ENCODE assay signal across 11 cellular contexts in the genomic region with DNA sequence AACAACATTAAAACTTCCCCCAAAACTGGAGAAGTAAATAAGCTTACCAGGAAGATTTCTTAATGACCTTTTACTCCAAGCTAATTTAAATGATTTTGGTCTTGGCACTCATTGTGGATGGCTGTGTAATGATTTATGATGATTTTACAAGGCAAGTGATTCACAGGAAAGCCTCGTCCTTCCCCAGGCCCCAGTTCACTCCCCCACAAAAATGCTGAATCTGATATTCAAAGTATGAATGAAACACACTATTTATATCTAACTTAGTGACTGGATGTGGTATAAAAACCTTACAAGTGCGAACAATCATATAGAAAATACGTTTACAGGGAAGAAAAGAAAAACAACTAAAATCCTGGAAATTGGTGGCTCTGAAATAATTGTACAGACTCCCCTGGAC. TPM values are rescaled to one million over a fixed set of nuclear protein-coding genes. Genes with fewer than 3 reads are reported as not detected.
DNase-seq lines count a peak whose midpoint lies in the region; TF ChIP-seq lines count a peak whose summit lies in the region.
"Had no signal": no experiment of that assay in that cellular context is flagged by ENCODE, and none has a peak within 500 bp of the region (broad histone marks: within the 10 kb centered on the region; RNA-seq: fewer than 3 reads in every experiment).

No MANE protein-coding gene starts in this region.

- peaks cover 5% of the 10 kb centered on the region; the same call in 1 of the 2 replicates for H3K9me3 ChIP-seq in AG04450 (ENCODE audit: control insufficient read depth, insufficient read depth, low read length)
- H3K9me3 ChIP-seq in CD8-positive, alpha-beta memory T cell (ENCODE audit: low read length) = no peaks in the 10 kb centered on the region

- TF ChIP-seq CTCF in AG04450 (IDR thresholded peaks at IDR 0.05; ENCODE audit: low read depth, low read length) (no peak), nephron (IDR thresholded peaks at IDR 0.05; ENCODE audit: unreplicated experiment in 3 of 3) (no peak), lower leg skin (IDR thresholded peaks at IDR 0.05) (no peak)

- no peak for TF ChIP-seq POLR2A in lower leg skin (IDR thresholded peaks at IDR 0.05)

- peak overlapping the region; percentile 48 to 96 (median 55) for H3K27ac Mint-ChIP-seq in nephron
- H3K27ac Mint-ChIP-seq in CD8-positive, alpha-beta memory T cell = no peak overlapping the region
- H3K27ac Mint-ChIP-seq: activated T-helper 1 cell treated with anti-CD3 and anti-CD28 coated beads, Interleukin-12 subunit alpha, Interleukin-12 subunit beta, Interleukin-2, Interleukin-4 antibody, amounts not matched to agents 30 ng/mL and 10 ng/mL and 1 ng/mL, durations not matched to agents 14 hours and 24 hours and 36 hours; T-helper 1 cell treated with Interleukin-12 subunit alpha and Interleukin-12 subunit beta and Interleukin-4 antibody, amounts not matched to agents 30 μg/mL and 1 μg/mL, for 36 hours had no signal

- H3K4me1 Mint-ChIP-seq in nephron = peaks cover 73% of the 10 kb centered on the region
- peaks cover 4 to 15% (median 11%) of the 10 kb centered on the region in 3 donors for H3K4me1 Mint-ChIP-seq in CD8-positive, alpha-beta memory T cell

- no peaks in the 10 kb centered on the region for H3K9me3 Mint-ChIP-seq in nephron
- H3K9me3 Mint-ChIP-seq in CD8-positive, alpha-beta memory T cell = no peaks in the 10 kb centered on the region
- H3K9me3 Mint-ChIP-seq: activated T-helper 1 cell treated with anti-CD3 and anti-CD28 coated beads, Interleukin-12 subunit alpha, Interleukin-12 subunit beta, Interleukin-2, Interleukin-4 antibody, amounts not matched to agents 30 ng/mL and 10 ng/mL and 1 ng/mL, durations not matched to agents 14 hours and 24 hours and 36 hours; T-helper 1 cell treated with Interleukin-12 subunit alpha and Interleukin-12 subunit beta and Interleukin-4 antibody, amounts not matched to agents 30 μg/mL and 1 μg/mL, for 36 hours had no signal

- intact Hi-C loops in lower leg skin (cut with DNase I; ENCODE audit: low total_unique reads) = no loop called here

- peak overlapping the region in 2 of 3 experiments; percentile 2 to 20 for H3K4me3 Mint-ChIP-seq in nephron
- no peak overlapping the region for H3K4me3 Mint-ChIP-seq in CD8-positive, alpha-beta memory T cell
- H3K4me3 Mint-ChIP-seq: activated T-helper 1 cell treated with anti-CD3 and anti-CD28 coated beads, Interleukin-12 subunit alpha, Interleukin-12 subunit beta, Interleukin-2, Interleukin-4 antibody, amounts not matched to agents 30 ng/mL and 10 ng/mL and 1 ng/mL, durations not matched to agents 14 hours and 24 hours and 36 hours; T-helper 1 cell treated with Interleukin-12 subunit alpha and Interleukin-12 subunit beta and Interleukin-4 antibody, amounts not matched to agents 30 μg/mL and 1 μg/mL, for 36 hours had no signal

- no peaks in the 10 kb centered on the region for H3K27me3 Mint-ChIP-seq in nephron (ENCODE audit: low read depth)
- peaks cover 2 to 38% of the 10 kb centered on the region in 2 donors for H3K27me3 Mint-ChIP-seq in CD8-positive, alpha-beta memory T cell

- peak overlapping the region; percentile 89 for H3K27ac ChIP-seq in AG04450 (ENCODE audit: low read depth, low read length)
- H3K27ac ChIP-seq in CD8-positive, alpha-beta memory T cell (ENCODE audit: low read depth, low read length) = no peak overlapping the region

- no peaks in the 10 kb centered on the region for H3K4me1 ChIP-seq in CD8-positive, alpha-beta memory T cell (ENCODE audit: insufficient read depth, low read length)

- DNase-seq in AG04450 (ENCODE audit: low read depth, low spot score) (no peak), M059J (ENCODE audit: low read depth) (peak; percentile 88), epidermal melanocyte (ENCODE audit: insufficient read length, low spot score) (peak; percentile 80), lower leg skin (ENCODE audit: low spot score in 2 of 2) (no peak), NCI-H774 (lab: John Stamatoyannopoulos, UW) (no peak)
- DNase-seq in CD8-positive, alpha-beta memory T cell = no peak
- no peak for DNase-seq in stimulated activated naive CD4-positive, alpha-beta T cell treated with Interleukin-2 at 50 U/mL for 16 hours (lab: John Stamatoyannopoulos, UW)
- DNase-seq: H7 had no signal

- H3K4me3 ChIP-seq in AG04450 (ENCODE audit: low read depth, low read length) (no peak overlapping the region; the same call in 1 of the 2 replicates), lower leg skin (ENCODE audit: low read depth, poor library complexity, severe bottlenecking) (no peak overlapping the region)
- no peak overlapping the region for H3K4me3 ChIP-seq in CD8-positive, alpha-beta memory T cell (ENCODE audit: low read length)

- no peaks in the 10 kb centered on the region for H3K36me3 ChIP-seq in CD8-positive, alpha-beta memory T cell (ENCODE audit: insufficient read depth, low read length)

- POLR2A ChIA-PET in AG04450 (lab: Yijun Ruan, JAX) = interaction anchor here (1.0 kb wide), 1 partner anchor 48 kb away, joined by 3 read pairs; no protein-coding TSS in a partner anchor
- POLR2A ChIA-PET in CD8-positive, alpha-beta memory T cell (lab: Charles Lee) = no interaction called here

- H3K36me3 Mint-ChIP-seq in nephron (ENCODE audit: low read depth) = peaks cover 23% of the 10 kb centered on the region
- no peaks in the 10 kb centered on the region for H3K36me3 Mint-ChIP-seq in CD8-positive, alpha-beta memory T cell

- WGBS in lower leg skin, 2 donors = 45 to 49% methylated on average over 3 of the region's 3 CpGs

- CTCF ChIA-PET in AG04450 (lab: Charles Lee) = no interaction called here
- CTCF ChIA-PET in CD8-positive, alpha-beta memory T cell (lab: Charles Lee) = no interaction called here

- H3K27me3 ChIP-seq in AG04450 (ENCODE audit: control insufficient read depth, insufficient read depth, low read length) = no peaks in the 10 kb centered on the region
- no peaks in the 10 kb centered on the region for H3K27me3 ChIP-seq in CD8-positive, alpha-beta memory T cell (ENCODE audit: insufficient read depth, low read length, poor library complexity, severe bottlenecking)

RNA-seq across cellular contexts. Expression of a gene that starts 49.8 kb away (rescaled TPM):
- 15.0 and 15.5 TPM in 2 replicates for polyA plus RNA-seq in AG04450 (2011; rRNA removed)
- 46.5 and 50.4 TPM in 2 replicates for polyA minus RNA-seq in AG04450 (2011; rRNA and poly(A)+ RNA removed)
- 2.6 and 8.9 TPM in 2 replicates for total RNA-seq in M059J (2014; rRNA removed; shearing (Covaris generic))
- total RNA-seq in CD8-positive, alpha-beta memory T cell = 1 to 10 TPM; 1.3 to 1.6 TPM
- polyA plus RNA-seq in CD8-positive, alpha-beta memory T cell = 1.9 TPM
- 10 to 100 TPM; 34.4 to 57.3 (median 39.5) TPM for total RNA-seq in lower leg skin

Comparison
In these comparisons a context has a peak if more than half of its experiments do, and no peak if none do; other contexts are left out.
1. DNase-seq: peak in M059J (single experiment) and epidermal melanocyte (single experiment); none in AG04450 (single experiment), CD8-positive, alpha-beta memory T cell (0 of 5), lower leg skin (0 of 2), stimulated activated naive CD4-positive, alpha-beta T cell treated with Interleukin-2 at 50 U/mL for 16 hours (single experiment) and NCI-H774 (single experiment).
2. H3K27ac Mint-ChIP-seq: peak in nephron (3 of 3); none in CD8-positive, alpha-beta memory T cell (0 of 8).
3. H3K4me3 Mint-ChIP-seq: peak in nephron (2 of 3); none in CD8-positive, alpha-beta memory T cell (0 of 7).